In genomic region chr19:46433470-46433869, GRCh38 we compare ENCODE assay signal across 11 cellular contexts. TPM values are rescaled to one million over a fixed set of nuclear protein-coding genes. Genes with fewer than 3 reads are reported as not detected.
"Had no signal": no experiment of that assay in that cellular context is flagged by ENCODE, and none has a peak within 500 bp of the region (broad histone marks: within the 10 kb centered on the region; RNA-seq: fewer than 3 reads in every experiment).

No MANE protein-coding gene starts in this region.

RNA-seq across cellular contexts. Expression of gene PNMA8C, which starts 4.7 kb away (rescaled TPM):
- total RNA-seq: activated naive CD4-positive, alpha-beta T cell treated with anti-CD3 and anti-CD28 coated beads for 36 hours; activated naive CD4-positive, alpha-beta T cell treated with anti-CD3 and anti-CD28 coated beads, Interleukin-2, amount 50 U/mL, for 72 hours; activated naive CD8-positive, alpha-beta T cell treated with anti-CD3 and anti-CD28 coated beads for 36 hours; activated T-cell treated with anti-CD3 and anti-CD28 coated beads, Interleukin-2, amount 50 U/mL, for 4 hours; activated T-cell treated with anti-CD3 and anti-CD28 coated beads, Interleukin-2, amount 50 U/mL, for 72 hours; activated T-helper 1 cell treated with anti-CD3 and anti-CD28 coated beads, Interleukin-12 subunit alpha, Interleukin-12 subunit beta, Interleukin-2, Interleukin-4 antibody, amounts not matched to agents 30 ng/mL and 10 ng/mL and 1 ng/mL, durations not matched to agents 14 hours and 24 hours and 36 hours; activated T-helper 17 cell treated with anti-CD3 and anti-CD28 coated beads, Interleukin-2, amount 50 U/mL, for 72 hours; activated T-helper 2 cell treated with anti-CD3 and anti-CD28 coated beads, Interferon-gamma antibody, Interleukin-2, Interleukin-4, amounts not matched to agents 10 μg/mL and 5 μg/mL and 100 μg/mL, durations not matched to agents 14 hours and 24 hours and 36 hours; body of pancreas; bronchial epithelial cell had no signal

RNA-seq across cellular contexts. Expression of gene CCDC8, which starts 20.1 kb away (rescaled TPM):
- total RNA-seq: activated naive CD4-positive, alpha-beta T cell treated with anti-CD3 and anti-CD28 coated beads for 36 hours; activated naive CD4-positive, alpha-beta T cell treated with anti-CD3 and anti-CD28 coated beads, Interleukin-2, amount 50 U/mL, for 72 hours; activated naive CD8-positive, alpha-beta T cell treated with anti-CD3 and anti-CD28 coated beads, Interleukin-2, amount 10 ng/mL, durations not matched to agents 7 days and 5 days; activated T-cell treated with anti-CD3 and anti-CD28 coated beads, Interleukin-2, amount 50 U/mL, for 72 hours; activated T-helper 1 cell treated with anti-CD3 and anti-CD28 coated beads, Interleukin-12 subunit alpha, Interleukin-12 subunit beta, Interleukin-2, Interleukin-4 antibody, amounts not matched to agents 30 ng/mL and 10 ng/mL and 1 ng/mL, durations not matched to agents 14 hours and 24 hours and 36 hours; activated T-helper 17 cell treated with anti-CD3 and anti-CD28 coated beads, Interleukin-2, amount 50 U/mL, for 72 hours; activated T-helper 2 cell treated with anti-CD3 and anti-CD28 coated beads, Interferon-gamma antibody, Interleukin-2, Interleukin-4, amounts not matched to agents 10 μg/mL and 5 μg/mL and 100 μg/mL, durations not matched to agents 14 hours and 24 hours and 36 hours had no signal

RNA-seq across cellular contexts. Expression of gene PNMA8A, which starts 37.9 kb away (rescaled TPM):
- total RNA-seq: activated naive CD4-positive, alpha-beta T cell treated with anti-CD3 and anti-CD28 coated beads, Interleukin-2, amount 50 U/mL, for 72 hours; activated T-helper 1 cell treated with anti-CD3 and anti-CD28 coated beads, Interleukin-12 subunit alpha, Interleukin-12 subunit beta, Interleukin-2, Interleukin-4 antibody, amounts not matched to agents 30 ng/mL and 10 ng/mL and 1 ng/mL, durations not matched to agents 14 hours and 24 hours and 36 hours; activated T-helper 17 cell treated with anti-CD3 and anti-CD28 coated beads, Interleukin-2, amount 50 U/mL, for 72 hours; activated T-helper 2 cell treated with anti-CD3 and anti-CD28 coated beads, Interferon-gamma antibody, Interleukin-2, Interleukin-4, amounts not matched to agents 10 μg/mL and 5 μg/mL and 100 μg/mL, durations not matched to agents 14 hours and 24 hours and 36 hours had no signal
